17 cellular contexts compared by ENCODE assay signal in genomic region chr10:125820705-125821104, GRCh38. TPM values are rescaled to one million over a fixed set of nuclear protein-coding genes. Genes with fewer than 3 reads are reported as not detected.
DNase-seq lines count a peak whose midpoint lies in the region; ATAC-seq, FAIRE-seq and TF ChIP-seq lines count a peak whose summit lies in the region.
"Had no signal": no experiment of that assay in that cellular context is flagged by ENCODE, and none has a peak within 500 bp of the region (broad histone marks: within the 10 kb centered on the region; RNA-seq: fewer than 3 reads in every experiment).

No MANE protein-coding gene starts in this region.

- H3K4me2 ChIP-seq in Karpas-422 (ENCODE audit: low read depth, low read length, poor library complexity, severe bottlenecking), result peak overlapping the region; percentile 98
- H3K4me2 ChIP-seq: BLaER1 had no signal

- H3K4me3 ChIP-seq in Karpas-422 (ENCODE audit: low read length), result no peak overlapping the region
- H3K4me3 ChIP-seq: BLaER1, tibial nerve had no signal

- H3K9ac ChIP-seq in Karpas-422 (ENCODE audit: low read length), result no peak overlapping the region
- H3K9ac ChIP-seq: BLaER1 had no signal

- peak; percentile 40 for FAIRE-seq in GM19239 (lab: Jason Lieb, UNC)

- peaks cover 9% of the 10 kb centered on the region for H4K20me1 ChIP-seq in Karpas-422 (ENCODE audit: insufficient read depth, low read depth, low read length)

- DNase-seq in GM10266 (ENCODE audit: extremely low spot score) (peak; percentile 49), GM19239 (ENCODE audit: insufficient read length, low spot score) (peak; percentile 49), Karpas-422 (no peak), pons (ENCODE audit: low spot score) (no peak), NOMO-1 treated with dmso at 0.1 percent for 144 hours (lab: John Stamatoyannopoulos, UW; ENCODE audit: unreplicated experiment) (no peak), NCI-H1930 (lab: John Stamatoyannopoulos, UW) (no peak), retina (no peak)
- DNase-seq: activated naive CD4-positive, alpha-beta T cell; effector CD8-positive, alpha-beta T cell; hippocampal formation; IMR-90; T-helper 17 cell had no signal

- no peak overlapping the region for H2AFZ ChIP-seq in Karpas-422 (ENCODE audit: low read length)

- H3K79me2 ChIP-seq in Karpas-422 (ENCODE audit: low read length), result peaks cover 24% of the 10 kb centered on the region

- peaks cover 31% of the 10 kb centered on the region for H3K4me1 ChIP-seq in Karpas-422 (ENCODE audit: low read length)

- H3K27me3 ChIP-seq in Karpas-422 (ENCODE audit: low read length), result no peaks in the 10 kb centered on the region
- H3K27me3 ChIP-seq: BLaER1, tibial nerve had no signal

- H3K36me3 ChIP-seq in Karpas-422 (ENCODE audit: insufficient read depth, low read length), result no peaks in the 10 kb centered on the region

- no peak overlapping the region for H3K27ac ChIP-seq in Karpas-422 (ENCODE audit: low read length)
- H3K27ac ChIP-seq: BLaER1, tibial nerve had no signal

- TF ChIP-seq CTCF in GM10266 (IDR thresholded peaks at IDR 0.05; ENCODE audit: control insufficient read depth, insufficient read depth, low read depth, missing control alignments), result no peak

- ATAC-seq in HG02840 (IDR thresholded peaks at IDR 0.05; ENCODE audit: low FRiP score, unreplicated experiment), result peak; percentile 39
- ATAC-seq: T-helper 17 cell had no signal

- no peaks in the 10 kb centered on the region for H3K9me2 ChIP-seq in Karpas-422 (replicated peaks; ENCODE audit: insufficient read depth, low read length)

- H3K9me3 ChIP-seq in Karpas-422 (ENCODE audit: low read length), result no peaks in the 10 kb centered on the region
- H3K9me3 ChIP-seq: BLaER1, tibial nerve had no signal

RNA-seq across cellular contexts. Expression of gene UROS, which starts 2.4 kb away (rescaled TPM):
- 61.1 and 79.7 TPM in 2 replicates for total RNA-seq in Karpas-422 (2014; rRNA removed; shearing (Covaris generic); ENCODE audit: low replicate concordance)

RNA-seq across cellular contexts. Expression of gene BCCIP, which starts 2.6 kb away (rescaled TPM):
- 27.9 and 30.1 TPM in 2 replicates for total RNA-seq in Karpas-422 (2014; rRNA removed; shearing (Covaris generic); ENCODE audit: low replicate concordance)

RNA-seq across cellular contexts. Expression of gene MMP21, which starts 45.1 kb away (rescaled TPM):
- not detected in 2 replicates for total RNA-seq in Karpas-422 (2014; rRNA removed; shearing (Covaris generic); ENCODE audit: low replicate concordance)
- total RNA-seq: IMR-90, NCI-H460, neural crest cell had no signal

Comparison
In these comparisons a context has a peak if more than half of its experiments do, and no peak if none do; other contexts are left out.
1. DNase-seq: peak in GM10266 (single experiment) and GM19239 (single experiment); none in Karpas-422 (single experiment), pons (single experiment), NOMO-1 treated with dmso at 0.1 percent for 144 hours (single experiment), NCI-H1930 (0 of 2) and retina (single experiment).